5 cellular contexts compared by ENCODE assay signal in genomic region chr3:150863921-150864320, GRCh38. TPM values are rescaled to one million over a fixed set of nuclear protein-coding genes. Genes with fewer than 3 reads are reported as not detected.
"Had no signal": no experiment of that assay in that cellular context is flagged by ENCODE, and none has a peak within 500 bp of the region (broad histone marks: within the 10 kb centered on the region; RNA-seq: fewer than 3 reads in every experiment).

No MANE protein-coding gene starts in this region.

RNA-seq across cellular contexts. Expression of gene MINDY4B, which starts 41.3 kb away (rescaled TPM):
- total RNA-seq: M059J, OCI-LY7, Peyer's patch, Right ventricle myocardium superior, SJSA1 had no signal
